In the genomic region with DNA sequence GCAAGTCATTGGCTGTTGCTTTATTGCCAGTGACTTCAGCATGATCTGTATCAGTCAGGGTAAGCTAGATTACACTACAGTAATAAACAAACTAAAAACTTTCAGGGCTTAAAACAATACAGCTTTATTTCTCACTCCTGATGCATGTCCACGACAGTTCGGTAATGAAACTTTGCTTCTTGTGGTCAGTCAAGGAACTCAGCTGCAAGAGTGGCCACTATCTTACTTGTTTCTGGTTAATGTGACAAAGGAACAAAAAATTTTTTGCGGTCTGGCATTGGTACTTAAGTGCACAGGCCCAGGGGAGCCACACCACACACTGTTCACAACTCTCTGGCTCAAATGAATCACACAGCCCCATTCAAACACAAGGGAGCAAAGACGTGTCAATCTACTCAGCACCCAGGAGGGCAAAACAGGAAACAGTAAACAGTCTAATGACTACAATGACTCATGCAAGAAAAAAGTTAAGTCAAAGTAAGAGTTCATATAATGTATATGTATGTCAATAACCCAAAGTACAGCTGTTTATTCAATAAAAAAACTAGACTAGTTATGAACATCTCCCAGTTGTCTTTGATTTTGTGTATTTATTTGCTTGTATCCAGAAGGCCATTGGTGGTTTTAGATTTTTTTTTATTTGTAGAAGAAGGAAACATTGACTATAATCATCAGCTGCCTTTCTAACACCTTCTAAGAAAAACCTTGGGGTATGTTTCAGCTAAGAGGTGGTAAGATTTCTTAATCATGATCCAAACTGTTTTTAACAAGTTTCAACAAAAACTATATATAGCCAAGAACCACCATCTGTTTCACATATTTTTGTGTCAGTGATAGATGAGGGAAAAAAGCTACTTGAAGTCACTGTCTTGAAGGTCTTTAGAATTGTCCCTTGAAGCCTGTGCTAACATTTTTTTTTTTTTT, we compare ENCODE assay signal across 8 cellular contexts.
A peak's percentile ranks its signal among the peaks of the same experiment; 100 is the strongest.
DNase-seq lines count a peak whose midpoint lies in the region; ATAC-seq and TF ChIP-seq lines count a peak whose summit lies in the region.

No MANE protein-coding gene starts in this region.

- ATAC-seq in GM18520 (IDR thresholded peaks at IDR 0.05; ENCODE audit: unreplicated experiment) (peak; percentile 97), HG02678 (IDR thresholded peaks at IDR 0.05; ENCODE audit: unreplicated experiment) (peak; percentile 99)

- H3K36me3 ChIP-seq in mesodermal cell (ENCODE audit: control insufficient read depth, insufficient read depth, low read length) (no peaks in the 10 kb centered on the region), thymus (ENCODE audit: control insufficient read depth, insufficient read depth) (no peaks in the 10 kb centered on the region), BE2C (no peaks in the 10 kb centered on the region)

- H3K4me3 Mint-ChIP-seq in endothelial cell (ENCODE audit: unreplicated experiment) = no peak overlapping the region

- no peaks in the 10 kb centered on the region for H3K4me1 Mint-ChIP-seq in endothelial cell (ENCODE audit: unreplicated experiment)

- H3K27ac ChIP-seq in mesodermal cell (ENCODE audit: low read depth, low read length, severe bottlenecking) (peak overlapping the region; percentile 92), thymus (ENCODE audit: low read depth) (peak overlapping the region; percentile 31)

- TF ChIP-seq CTCF in BE2C (IDR thresholded peaks at IDR 0.05; ENCODE audit: low read depth, low read length) (no peak), endothelial cell (IDR thresholded peaks at IDR 0.05; ENCODE audit: unreplicated experiment) (no peak)

- no peak overlapping the region for H3K27ac Mint-ChIP-seq in endothelial cell (ENCODE audit: unreplicated experiment)

- WGBS in mesodermal cell (ENCODE audit: insufficient coverage in 2 of 2), 2 experiments = 64 to 73% methylated on average over 3 of the region's 4 CpGs
- WGBS in thymus = 83% methylated on average over 4 of the region's 4 CpGs

- no peaks in the 10 kb centered on the region for H3K9me3 Mint-ChIP-seq in endothelial cell (ENCODE audit: unreplicated experiment)

- H3K36me3 Mint-ChIP-seq in endothelial cell (ENCODE audit: low read depth, unreplicated experiment) = no peaks in the 10 kb centered on the region

- H3K27me3 Mint-ChIP-seq in endothelial cell (ENCODE audit: unreplicated experiment) = peaks cover 1% of the 10 kb centered on the region

- H3K4me3 ChIP-seq in mesodermal cell (ENCODE audit: extremely low read depth, insufficient read depth, low read length, poor library complexity, severe bottlenecking) (no peak overlapping the region), thymus (ENCODE audit: low read length) (no peak overlapping the region), BE2C (ENCODE audit: low read depth, low read length) (no peak overlapping the region)

- peak; percentile 64 for DNase-seq in NOMO-1 treated with DMSO at 0.1 percent for 48 hours (lab: John Stamatoyannopoulos, UW; ENCODE audit: unreplicated experiment)
- peak; percentile 52 for DNase-seq in amniotic stem cell (lab: John Stamatoyannopoulos, UW)
- DNase-seq in BE2C = no peak
- DNase-seq in endothelial cell (ENCODE audit: low spot score) = no peak

- H3K9me3 ChIP-seq in mesodermal cell (ENCODE audit: control insufficient read depth, low read length) (peaks cover 4% of the 10 kb centered on the region), thymus (ENCODE audit: control insufficient read depth) (no peaks in the 10 kb centered on the region), BE2C (no peaks in the 10 kb centered on the region)

- H3K27me3 ChIP-seq in thymus (ENCODE audit: control insufficient read depth, insufficient read depth) (no peaks in the 10 kb centered on the region), BE2C (no peaks in the 10 kb centered on the region)

- peaks cover 24% of the 10 kb centered on the region for H3K4me1 ChIP-seq in mesodermal cell (ENCODE audit: control insufficient read depth, insufficient read depth, low read length, poor library complexity, severe bottlenecking)
- no peaks in the 10 kb centered on the region for H3K4me1 ChIP-seq in thymus (ENCODE audit: control insufficient read depth, insufficient read depth, low read length)
- no peaks in the 10 kb centered on the region for H3K4me1 ChIP-seq in BE2C

Comparison
In these comparisons a context has a peak if more than half of its experiments do, and no peak if none do; other contexts are left out.
1. DNase-seq: peak in NOMO-1 treated with DMSO at 0.1 percent for 48 hours (single experiment) and amniotic stem cell (single experiment); none in BE2C (single experiment) and endothelial cell (single experiment).